Comparison of ENCODE assay signal across 18 cellular contexts in genomic region chr2:48515588-48515987, GRCh38. TPM values are rescaled to one million over a fixed set of nuclear protein-coding genes. Genes with fewer than 3 reads are reported as not detected.
A peak's percentile ranks its signal among the peaks of the same experiment; 100 is the strongest.
DNase-seq lines count a peak whose midpoint lies in the region; ATAC-seq and TF ChIP-seq lines count a peak whose summit lies in the region.
"Had no signal": no experiment of that assay in that cellular context is flagged by ENCODE, and none has a peak within 500 bp of the region (broad histone marks: within the 10 kb centered on the region; RNA-seq: fewer than 3 reads in every experiment).

No MANE protein-coding gene starts in this region.

- no peak overlapping the region for H3K4me2 ChIP-seq in hepatocyte
- H3K4me2 ChIP-seq: A549 had no signal

- H3K36me3 ChIP-seq in ACC112 (ENCODE audit: insufficient read depth, low read length) (peaks cover 5% of the 10 kb centered on the region; the same call in 1 of the 2 replicates), hepatocyte (replicated peaks; ENCODE audit: insufficient read depth, low read depth) (no peaks in the 10 kb centered on the region)
- H3K36me3 ChIP-seq: SJCRH30 had no signal

- DNase-seq in amniotic epithelial cell (ENCODE audit: low read depth) (peak; percentile 40), hepatocyte (ENCODE audit: low spot score) (no peak), sciatic nerve (ENCODE audit: low spot score) (no peak), D341Med (ENCODE audit: low spot score) (no peak), cerebellar cortex (ENCODE audit: low spot score) (no peak), NCI-H748 (lab: John Stamatoyannopoulos, UW; ENCODE audit: unreplicated experiment) (no peak)
- DNase-seq: activated CD4-positive, alpha-beta T cell treated with anti-CD3 and anti-CD28 coated beads, Interleukin-2, amount 10 ng/mL, durations not matched to agents 24 days and 14 days; activated naive CD8-positive, alpha-beta T cell treated with anti-CD3 and anti-CD28 coated beads, Interleukin-2, amount 10 ng/mL, durations not matched to agents 7 days and 5 days; activated T-cell treated with anti-CD3 and anti-CD28 coated beads, Interleukin-2, amount 50 U/mL, for 1 hour; CD4-positive, CD25-positive, alpha-beta regulatory T cell; EL; GM23248; Karpas-422; NCI-H446; SJCRH30 had no signal

- intact Hi-C loops in sciatic nerve (cut with DNase I): no loop called here

- H3K27me3 ChIP-seq in ACC112 (ENCODE audit: insufficient read depth, low read length) (no peaks in the 10 kb centered on the region), hepatocyte (no peaks in the 10 kb centered on the region)
- H3K27me3 ChIP-seq: SJCRH30 had no signal

- no peak overlapping the region for H3K27ac ChIP-seq in ACC112 (ENCODE audit: low read depth, low read length)
- H3K27ac ChIP-seq in hepatocyte: peak overlapping the region; percentile 52
- H3K27ac ChIP-seq: A549, GM23248, SJCRH30 had no signal

- TF ChIP-seq CTCF in hepatocyte (IDR thresholded peaks at IDR 0.05; ENCODE audit: poor library complexity): no peak

- H3K4me3 ChIP-seq in ACC112 (ENCODE audit: low read depth, low read length) (peak overlapping the region; percentile 42; the same call in 1 of the 2 replicates), hepatocyte (no peak overlapping the region)
- H3K4me3 ChIP-seq: A549, GM23248, SJCRH30 had no signal

- H2AFZ ChIP-seq in ACC112 (ENCODE audit: low read length, unreplicated experiment) (no peak overlapping the region), hepatocyte (no peak overlapping the region)
- H2AFZ ChIP-seq: GM23248 had no signal

- ATAC-seq in sciatic nerve (peak; percentile 69), GM21737 (IDR thresholded peaks at IDR 0.05; ENCODE audit: unreplicated experiment) (no peak)
- ATAC-seq: A549 had no signal

- no peaks in the 10 kb centered on the region for H4K20me1 ChIP-seq in hepatocyte (ENCODE audit: insufficient read depth, poor library complexity, severe bottlenecking)

- 55% methylated on average over 6 of the region's 6 CpGs for WGBS in hepatocyte (ENCODE audit: low lambda C conversion rate, missing lambda C conversion rate)

- no peaks in the 10 kb centered on the region for H3K9me3 ChIP-seq in hepatocyte (ENCODE audit: low read depth)
- H3K9me3 ChIP-seq: A549, SJCRH30 had no signal

- H3K79me2 ChIP-seq in ACC112 (ENCODE audit: control insufficient read depth, insufficient read depth, low read length, unreplicated experiment): no peaks in the 10 kb centered on the region
- H3K79me2 ChIP-seq in hepatocyte: no peaks in the 10 kb centered on the region

- H3K4me1 ChIP-seq in ACC112 (ENCODE audit: control insufficient read depth, insufficient read depth, low read length, unreplicated experiment) (peaks cover 18% of the 10 kb centered on the region), hepatocyte (ENCODE audit: insufficient read depth) (peaks cover 32% of the 10 kb centered on the region)
- H3K4me1 ChIP-seq: A549, SJCRH30 had no signal

- H3K9me2 ChIP-seq in hepatocyte (replicated peaks; ENCODE audit: insufficient read depth): no peaks in the 10 kb centered on the region

RNA-seq across cellular contexts. Expression of gene STON1, which starts 14.4 kb away (rescaled TPM):
- total RNA-seq in hepatocyte: 21.6 and 22.0 TPM in 2 replicates
- polyA plus RNA-seq in hepatocyte: 10.4 and 12.2 TPM in 2 replicates
- 55.3 TPM for total RNA-seq in sciatic nerve
